1 cellular context compared by ENCODE assay signal in the genomic region with DNA sequence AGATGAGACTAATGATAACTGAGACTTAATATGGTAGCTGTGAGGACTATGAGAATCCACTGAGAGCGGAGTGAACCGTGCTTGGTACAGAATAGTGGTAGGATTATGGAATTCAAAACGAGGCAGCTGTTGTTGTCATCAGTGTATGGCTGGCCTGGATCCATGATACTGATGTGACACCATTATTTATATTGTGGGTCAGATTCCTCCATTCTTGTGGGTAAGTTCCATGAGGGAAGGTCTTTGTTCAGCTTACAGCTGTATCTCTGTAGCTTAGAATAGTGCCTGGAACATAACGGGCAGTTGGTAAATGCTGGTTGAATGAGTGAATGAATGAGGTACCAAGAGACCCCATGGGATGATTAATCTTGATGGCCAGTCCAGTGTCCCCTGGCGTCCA.
TF ChIP-seq lines count a peak whose summit lies in the region.

No MANE protein-coding gene starts in this region.

TF ChIP-seq in IMR-90, 13 proteins besides CTCF, POLR2A, EP300 and RAD21:
- no peak for TF ChIP-seq MAZ (IDR thresholded peaks at IDR 0.05; ENCODE audit: borderline replicate concordance, low read depth, low read length)
- no peak for TF ChIP-seq MXI1 (IDR thresholded peaks at IDR 0.05; ENCODE audit: borderline replicate concordance, low read depth, low read length)
- TF ChIP-seq, protein P1, sequence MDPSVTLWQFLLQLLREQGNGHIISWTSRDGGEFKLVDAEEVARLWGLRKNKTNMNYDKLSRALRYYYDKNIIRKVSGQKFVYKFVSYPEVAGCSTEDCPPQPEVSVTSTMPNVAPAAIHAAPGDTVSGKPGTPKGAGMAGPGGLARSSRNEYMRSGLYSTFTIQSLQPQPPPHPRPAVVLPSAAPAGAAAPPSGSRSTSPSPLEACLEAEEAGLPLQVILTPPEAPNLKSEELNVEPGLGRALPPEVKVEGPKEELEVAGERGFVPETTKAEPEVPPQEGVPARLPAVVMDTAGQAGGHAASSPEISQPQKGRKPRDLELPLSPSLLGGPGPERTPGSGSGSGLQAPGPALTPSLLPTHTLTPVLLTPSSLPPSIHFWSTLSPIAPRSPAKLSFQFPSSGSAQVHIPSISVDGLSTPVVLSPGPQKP (IDR thresholded peaks at IDR 0.05; ENCODE audit: borderline replicate concordance, low read depth, low read length), result no peak
- TF ChIP-seq CHD1 (IDR thresholded peaks at IDR 0.05; ENCODE audit: low read depth, low read length), result no peak
- no peak for TF ChIP-seq CEBPB (IDR thresholded peaks at IDR 0.05; ENCODE audit: low read depth, low read length)
- TF ChIP-seq, protein P2, sequence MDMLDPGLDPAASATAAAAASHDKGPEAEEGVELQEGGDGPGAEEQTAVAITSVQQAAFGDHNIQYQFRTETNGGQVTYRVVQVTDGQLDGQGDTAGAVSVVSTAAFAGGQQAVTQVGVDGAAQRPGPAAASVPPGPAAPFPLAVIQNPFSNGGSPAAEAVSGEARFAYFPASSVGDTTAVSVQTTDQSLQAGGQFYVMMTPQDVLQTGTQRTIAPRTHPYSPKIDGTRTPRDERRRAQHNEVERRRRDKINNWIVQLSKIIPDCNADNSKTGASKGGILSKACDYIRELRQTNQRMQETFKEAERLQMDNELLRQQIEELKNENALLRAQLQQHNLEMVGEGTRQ (IDR thresholded peaks at IDR 0.05; ENCODE audit: low read depth, low read length), result no peak
- TF ChIP-seq FOS (IDR thresholded peaks at IDR 0.05; ENCODE audit: low read depth, low read length), result no peak
- TF ChIP-seq RCOR1 (IDR thresholded peaks at IDR 0.05; ENCODE audit: insufficient replicate concordance, low read length), result no peak
- no peak for TF ChIP-seq NFE2L2 (IDR thresholded peaks at IDR 0.05; ENCODE audit: low read depth, low read length)
- TF ChIP-seq SMC3 (IDR thresholded peaks at IDR 0.05; ENCODE audit: low read depth, low read length), result no peak
- TF ChIP-seq RFX5 (IDR thresholded peaks at IDR 0.05; ENCODE audit: low read depth, low read length), result no peak
- no peak for TF ChIP-seq BHLHE40 (IDR thresholded peaks at IDR 0.05; ENCODE audit: low read depth, low read length)
- no peak for TF ChIP-seq MAFK (IDR thresholded peaks at IDR 0.05; ENCODE audit: low read depth, low read length)
